18 cellular contexts compared by ENCODE assay signal in the genomic region with DNA sequence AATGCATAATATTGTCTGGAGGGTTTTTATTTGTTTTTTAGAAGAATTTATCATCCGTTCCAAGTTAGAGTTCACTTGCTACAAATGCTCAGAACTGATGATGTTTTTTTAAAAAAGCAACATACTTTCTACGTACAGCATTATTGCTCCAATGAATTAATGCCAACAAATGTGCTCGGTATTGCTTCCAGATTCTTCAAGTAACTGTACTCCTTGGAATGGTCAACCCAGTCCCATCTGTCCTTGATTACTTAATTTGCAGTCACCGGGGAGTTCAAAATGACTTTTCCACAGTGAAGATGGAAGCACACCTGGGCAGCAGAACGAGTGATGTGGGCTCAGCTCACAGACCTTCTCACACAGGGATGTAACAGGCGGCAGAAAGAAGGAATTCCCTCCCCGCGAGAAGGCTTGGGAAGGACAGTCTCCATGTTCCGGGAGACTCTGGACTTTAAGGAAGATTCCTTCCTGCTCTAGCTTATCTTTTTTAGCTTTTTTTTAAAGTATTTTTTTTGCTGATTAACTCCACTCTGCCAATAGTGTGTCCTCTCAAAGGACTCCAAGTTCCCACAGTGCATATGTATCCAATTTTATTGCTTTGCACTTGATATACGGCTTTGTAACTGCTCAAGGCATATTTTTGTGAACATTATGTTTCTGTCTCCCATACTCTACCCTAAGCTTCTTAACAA.
A peak's percentile ranks its signal among the peaks of the same experiment; 100 is the strongest.
DNase-seq lines count a peak whose midpoint lies in the region; ATAC-seq, FAIRE-seq and TF ChIP-seq lines count a peak whose summit lies in the region.
"Had no signal": no experiment of that assay in that cellular context is flagged by ENCODE, and none has a peak within 500 bp of the region (broad histone marks: within the 10 kb centered on the region; RNA-seq: fewer than 3 reads in every experiment).

No MANE protein-coding gene starts in this region.

- peaks cover 34% of the 10 kb centered on the region for H3K4me1 Mint-ChIP-seq in astrocyte (ENCODE audit: low read depth, unreplicated experiment)
- H3K4me1 Mint-ChIP-seq in type B pancreatic cell (ENCODE audit: unreplicated experiment) = peaks cover 26% of the 10 kb centered on the region
- H3K4me1 Mint-ChIP-seq in natural killer cell treated with Interleukin-12 subunit alpha and Interleukin-12 subunit beta and Interleukin-15 and Interleukin-18, amount 100 ng/mL, for 72 hours (ENCODE audit: low read depth in 2 of 2) = no peaks in the 10 kb centered on the region

- 63 to 70% methylated on average over 10 of the region's 10 CpGs for WGBS in heart right ventricle, 2 donors

- H3K4me1 ChIP-seq in heart right ventricle (peaks cover 5 to 35% (median 10%) of the 10 kb centered on the region in 9 donors), astrocyte (ENCODE audit: insufficient read depth, low read length) (peaks cover 14% of the 10 kb centered on the region)

- H3K27ac ChIP-seq in heart right ventricle (peak overlapping the region in 1 of 10 donors; percentile 27), astrocyte (ENCODE audit: low read depth, low read length) (peak overlapping the region; percentile 53)

- H3K4me3 Mint-ChIP-seq in astrocyte (ENCODE audit: unreplicated experiment) (no peak overlapping the region), type B pancreatic cell (peak overlapping the region; percentile 66)
- H3K4me3 Mint-ChIP-seq in natural killer cell treated with Interleukin-12 subunit alpha and Interleukin-12 subunit beta and Interleukin-15 and Interleukin-18, amount 100 ng/mL, for 72 hours = no peak overlapping the region

- intact Hi-C loops in Right ventricle myocardium inferior (cut with DNase I) (no loop called here), heart right ventricle (cut with DNase I) (loop anchor here in 1 of 10 donors (10.0 kb wide), 1 partner anchor 66 kb away; no protein-coding TSS in a partner anchor)

- H3K9me3 Mint-ChIP-seq in astrocyte (ENCODE audit: unreplicated experiment) = no peaks in the 10 kb centered on the region
- H3K9me3 Mint-ChIP-seq in type B pancreatic cell = no peaks in the 10 kb centered on the region
- H3K9me3 Mint-ChIP-seq in natural killer cell treated with Interleukin-12 subunit alpha and Interleukin-12 subunit beta and Interleukin-15 and Interleukin-18, amount 100 ng/mL, for 72 hours = no peaks in the 10 kb centered on the region

- peak overlapping the region; percentile 47 for H3K4me2 ChIP-seq in astrocyte (ENCODE audit: low read length)

- no peaks in the 10 kb centered on the region for H3K27me3 Mint-ChIP-seq in astrocyte (ENCODE audit: low read depth, unreplicated experiment)
- no peaks in the 10 kb centered on the region for H3K27me3 Mint-ChIP-seq in type B pancreatic cell
- peaks cover 10 to 27% of the 10 kb centered on the region in 2 donors for H3K27me3 Mint-ChIP-seq in natural killer cell treated with Interleukin-12 subunit alpha and Interleukin-12 subunit beta and Interleukin-15 and Interleukin-18, amount 100 ng/mL, for 72 hours

- H3K4me3 ChIP-seq in heart right ventricle = peak overlapping the region in 1 of 10 donors; percentile 2
- H3K4me3 ChIP-seq in astrocyte (ENCODE audit: insufficient read depth, low read depth, low read length) = peak overlapping the region; percentile 17
- H3K4me3 ChIP-seq: esophagus squamous epithelium, GM12878, upper lobe of left lung had no signal

- DNase-seq in Right ventricle myocardium inferior (ENCODE audit: missing footprints) = no peak
- DNase-seq in heart right ventricle = no peak
- DNase-seq in astrocyte (ENCODE audit: low read depth) = no peak
- peak; percentile 74 for DNase-seq in left kidney (ENCODE audit: low read depth, low spot score)
- no peak for DNase-seq in type B pancreatic cell (ENCODE audit: extremely low spot score, unreplicated experiment)
- DNase-seq in natural killer cell treated with Interleukin-12 subunit alpha and Interleukin-12 subunit beta and Interleukin-15 and Interleukin-18, amount 100 ng/mL, for 72 hours (ENCODE audit: low spot score) = no peak
- no peak for DNase-seq in urothelium cell line (ENCODE audit: low spot score)
- DNase-seq: activated CD4-positive, alpha-beta T cell treated with anti-CD3 and anti-CD28 coated beads, Interleukin-2, amount 50 U/mL, for 48 hours; caudate nucleus; esophagus squamous epithelium; MM.1S; NCI-H2227 treated with DMSO at 0.1 percent for 48 hours; T-helper 2 cell; upper lobe of left lung had no signal

- peak overlapping the region; percentile 44 for H3K9ac ChIP-seq in astrocyte (ENCODE audit: low read length)

- peak; percentile 35 for ATAC-seq in Right ventricle myocardium inferior
- ATAC-seq in heart right ventricle = no peak
- ATAC-seq in natural killer cell treated with Interleukin-12 subunit alpha and Interleukin-12 subunit beta and Interleukin-15 and Interleukin-18, amount 100 ng/mL, for 72 hours = no peak
- ATAC-seq in HG03520 (IDR thresholded peaks at IDR 0.05; ENCODE audit: unreplicated experiment) = no peak
- ATAC-seq: GM12878 had no signal

- H4K20me1 ChIP-seq in astrocyte (ENCODE audit: insufficient read depth, low read length) = peaks cover 13% of the 10 kb centered on the region

- H3K79me2 ChIP-seq in astrocyte (ENCODE audit: insufficient read depth, low read length) = peaks cover 56% of the 10 kb centered on the region

- no peak overlapping the region for H3K27ac Mint-ChIP-seq in astrocyte (ENCODE audit: unreplicated experiment)
- H3K27ac Mint-ChIP-seq in type B pancreatic cell = peak overlapping the region; percentile 22
- no peak overlapping the region for H3K27ac Mint-ChIP-seq in natural killer cell treated with Interleukin-12 subunit alpha and Interleukin-12 subunit beta and Interleukin-15 and Interleukin-18, amount 100 ng/mL, for 72 hours

- H3K36me3 Mint-ChIP-seq in astrocyte (ENCODE audit: low read depth, unreplicated experiment) (peaks cover 19% of the 10 kb centered on the region), type B pancreatic cell (peaks cover 16% of the 10 kb centered on the region)
- H3K36me3 Mint-ChIP-seq in natural killer cell treated with Interleukin-12 subunit alpha and Interleukin-12 subunit beta and Interleukin-15 and Interleukin-18, amount 100 ng/mL, for 72 hours = no peaks in the 10 kb centered on the region

- FAIRE-seq in astrocyte (lab: Jason Lieb, UNC) = no peak
- FAIRE-seq in urothelium cell line (lab: Jason Lieb, UNC) = no peak
- FAIRE-seq: A204.1, GM12878, islet of Langerhans had no signal

- H3K9me3 ChIP-seq in heart right ventricle (no peaks in the 10 kb centered on the region), astrocyte (ENCODE audit: insufficient read depth, low read depth, low read length) (no peaks in the 10 kb centered on the region)
- H3K9me3 ChIP-seq: esophagus squamous epithelium, upper lobe of left lung had no signal

- no peak overlapping the region for H2AFZ ChIP-seq in astrocyte (ENCODE audit: low read depth, low read length)

- TF ChIP-seq CTCF in heart right ventricle (IDR thresholded peaks at IDR 0.05) (no peak), astrocyte (IDR thresholded peaks at IDR 0.05; ENCODE audit: insufficient read depth, low read depth, low read length) (no peak), type B pancreatic cell (conservative IDR thresholded peaks at IDR 0.05) (no peak)

- H3K27me3 ChIP-seq in heart right ventricle (no peaks in the 10 kb centered on the region), astrocyte (ENCODE audit: insufficient read depth, low read length) (no peaks in the 10 kb centered on the region)
- H3K27me3 ChIP-seq: esophagus squamous epithelium, upper lobe of left lung had no signal

- H3K36me3 ChIP-seq in heart right ventricle = no peaks in the 10 kb centered on the region
- H3K36me3 ChIP-seq in astrocyte (ENCODE audit: insufficient read depth, low read length) = peaks cover 3% of the 10 kb centered on the region
- H3K36me3 ChIP-seq: esophagus squamous epithelium, upper lobe of left lung had no signal
